ENCODE assay signal across 9 cellular contexts in genomic region chr15:31339558-31339895, GRCh38. TPM values are rescaled to one million over a fixed set of nuclear protein-coding genes. Genes with fewer than 3 reads are reported as not detected.
DNase-seq lines count a peak whose midpoint lies in the region; FAIRE-seq and TF ChIP-seq lines count a peak whose summit lies in the region.
"Had no signal": no experiment of that assay in that cellular context is flagged by ENCODE, and none has a peak within 500 bp of the region (broad histone marks: within the 10 kb centered on the region; RNA-seq: fewer than 3 reads in every experiment).

No MANE protein-coding gene starts in this region.

- H3K4me2 ChIP-seq in astrocyte (ENCODE audit: low read length): peak overlapping the region; percentile 74

- H3K9me3 ChIP-seq in astrocyte (ENCODE audit: insufficient read depth, low read depth, low read length) (no peaks in the 10 kb centered on the region), mucosa of rectum (ENCODE audit: control insufficient read depth in 2 of 2, low read length in 2 of 2) (no peaks in the 10 kb centered on the region), tibial nerve (no peaks in the 10 kb centered on the region)

- CTCF ChIA-PET in activated naive CD4-positive, alpha-beta T cell treated with anti-CD3 and anti-CD28 coated beads for 36 hours (lab: Charles Lee): interaction anchor here (1.1 kb wide), 1 partner anchor 13 kb away, joined by 3 read pairs; the partner anchor contains the start of gene KLF13

- H3K27ac Mint-ChIP-seq in activated naive CD4-positive, alpha-beta T cell treated with anti-CD3 and anti-CD28 coated beads for 36 hours: peak overlapping the region; percentile 85
- no peak overlapping the region for H3K27ac Mint-ChIP-seq in astrocyte (ENCODE audit: unreplicated experiment)

- no peak overlapping the region for H3K4me3 Mint-ChIP-seq in activated naive CD4-positive, alpha-beta T cell treated with anti-CD3 and anti-CD28 coated beads for 36 hours
- H3K4me3 Mint-ChIP-seq in astrocyte (ENCODE audit: unreplicated experiment): no peak overlapping the region

- no peaks in the 10 kb centered on the region for H3K27me3 ChIP-seq in astrocyte (ENCODE audit: insufficient read depth, low read length)
- no peaks in the 10 kb centered on the region for H3K27me3 ChIP-seq in mucosa of rectum (ENCODE audit: control insufficient read depth in 2 of 2, insufficient read depth in 2 of 2, low read length in 2 of 2)
- no peaks in the 10 kb centered on the region for H3K27me3 ChIP-seq in tibial nerve
- no peaks in the 10 kb centered on the region for H3K27me3 ChIP-seq in H7 (ENCODE audit: control insufficient read depth, insufficient read depth, low read length)

- H3K9me3 Mint-ChIP-seq in activated naive CD4-positive, alpha-beta T cell treated with anti-CD3 and anti-CD28 coated beads for 36 hours: no peaks in the 10 kb centered on the region
- H3K9me3 Mint-ChIP-seq in astrocyte (ENCODE audit: unreplicated experiment): peaks cover 2% of the 10 kb centered on the region

- H3K36me3 Mint-ChIP-seq in activated naive CD4-positive, alpha-beta T cell treated with anti-CD3 and anti-CD28 coated beads for 36 hours (ENCODE audit: low read depth): no peaks in the 10 kb centered on the region
- peaks cover 2% of the 10 kb centered on the region for H3K36me3 Mint-ChIP-seq in astrocyte (ENCODE audit: low read depth, unreplicated experiment)

- H3K4me1 Mint-ChIP-seq in activated naive CD4-positive, alpha-beta T cell treated with anti-CD3 and anti-CD28 coated beads for 36 hours (ENCODE audit: low read depth): peaks cover 100% of the 10 kb centered on the region
- peaks cover 8% of the 10 kb centered on the region for H3K4me1 Mint-ChIP-seq in astrocyte (ENCODE audit: low read depth, unreplicated experiment)

- TF ChIP-seq CTCF in astrocyte (IDR thresholded peaks at IDR 0.05; ENCODE audit: insufficient read depth, low read depth, low read length) (no peak), tibial nerve (IDR thresholded peaks at IDR 0.05) (no peak)

- H3K79me2 ChIP-seq in astrocyte (ENCODE audit: insufficient read depth, low read length): peaks cover 93% of the 10 kb centered on the region

- 76 to 91% methylated on average over 10 of the region's 10 CpGs for WGBS in tibial nerve, 2 donors

- no peak for TF ChIP-seq POLR2A in tibial nerve (IDR thresholded peaks at IDR 0.05)

- FAIRE-seq in astrocyte (lab: Jason Lieb, UNC): no peak

- DNase-seq in activated naive CD4-positive, alpha-beta T cell treated with anti-CD3 and anti-CD28 coated beads for 36 hours: no peak
- no peak for DNase-seq in activated naive CD4-positive, alpha-beta T cell treated with anti-CD3 and anti-CD28 coated beads, Interleukin-2, amount 50 U/mL, for 16 hours
- no peak for DNase-seq in astrocyte (ENCODE audit: low read depth)
- no peak for DNase-seq in tibial nerve (ENCODE audit: low spot score in 2 of 2)
- DNase-seq in iPS-NIHi7 (ENCODE audit: extremely low spot score): no peak
- no peak for DNase-seq in activated effector memory CD4-positive, alpha-beta T cell treated with Interleukin-2 at 50 U/mL for 16 hours
- no peak for DNase-seq in H7
- DNase-seq: MM.1S had no signal

- H4K20me1 ChIP-seq in astrocyte (ENCODE audit: insufficient read depth, low read length): peaks cover 94% of the 10 kb centered on the region

- H3K36me3 ChIP-seq in astrocyte (ENCODE audit: insufficient read depth, low read length): no peaks in the 10 kb centered on the region
- H3K36me3 ChIP-seq in mucosa of rectum (ENCODE audit: control insufficient read depth in 2 of 2, insufficient read depth in 2 of 2, low read length in 2 of 2): no peaks in the 10 kb centered on the region
- H3K36me3 ChIP-seq in tibial nerve: no peaks in the 10 kb centered on the region
- H3K36me3 ChIP-seq in H7 (replicated peaks; ENCODE audit: control insufficient read depth, insufficient read depth, low read length): no peaks in the 10 kb centered on the region; the same call in 1 of the 2 replicates

- H3K27ac ChIP-seq in astrocyte (ENCODE audit: low read depth, low read length): peak overlapping the region; percentile 78
- peak overlapping the region; percentile 52 to 62 for H3K27ac ChIP-seq in mucosa of rectum (ENCODE audit: low read depth in 2 of 2, low read length in 2 of 2)
- peak overlapping the region; percentile 60 to 100 (median 83) for H3K27ac ChIP-seq in tibial nerve

- no peak for TF ChIP-seq EP300 in tibial nerve (IDR thresholded peaks at IDR 0.05)

- no peak overlapping the region for H2AFZ ChIP-seq in astrocyte (ENCODE audit: low read depth, low read length)

- H3K4me1 ChIP-seq in astrocyte (ENCODE audit: insufficient read depth, low read length): peaks cover 21% of the 10 kb centered on the region
- H3K4me1 ChIP-seq in mucosa of rectum (ENCODE audit: control insufficient read depth in 2 of 2, insufficient read depth in 2 of 2, low read length in 2 of 2): peaks cover 83 to 86% of the 10 kb centered on the region in 2 donors
- peaks cover 5 to 100% (median 96%) of the 10 kb centered on the region in 4 donors for H3K4me1 ChIP-seq in tibial nerve

- intact Hi-C loops in activated naive CD4-positive, alpha-beta T cell treated with anti-CD3 and anti-CD28 coated beads for 36 hours (cut with micrococcal nuclease): no loop called here

- H3K9ac ChIP-seq in astrocyte (ENCODE audit: low read length) (peak overlapping the region; percentile 23), mucosa of rectum (ENCODE audit: low read depth in 1 of 2, low read length in 2 of 2) (peak overlapping the region in 1 of 2 donors; percentile 26)

- H3K27me3 Mint-ChIP-seq in activated naive CD4-positive, alpha-beta T cell treated with anti-CD3 and anti-CD28 coated beads for 36 hours (ENCODE audit: low read depth): no peaks in the 10 kb centered on the region
- H3K27me3 Mint-ChIP-seq in astrocyte (ENCODE audit: low read depth, unreplicated experiment): no peaks in the 10 kb centered on the region

- H3K4me3 ChIP-seq in astrocyte (ENCODE audit: insufficient read depth, low read depth, low read length) (no peak overlapping the region), mucosa of rectum (ENCODE audit: low read length in 2 of 2) (no peak overlapping the region), tibial nerve (no peak overlapping the region), H7 (ENCODE audit: insufficient read depth, low read depth, low read length) (no peak overlapping the region)

RNA-seq across cellular contexts. Expression of gene KLF13, which starts 12.9 kb away (rescaled TPM):
- total RNA-seq in activated naive CD4-positive, alpha-beta T cell treated with anti-CD3 and anti-CD28 coated beads for 36 hours: 100 to 1,000 TPM; 115 to 121 TPM
- 31.0 and 33.6 TPM in 2 replicates for total RNA-seq in astrocyte
- total RNA-seq in tibial nerve: 10 to 100 TPM; 61.2 to 77.9 (median 75.1) TPM
- total RNA-seq in H7 (2014; rRNA removed; shearing (Covaris generic)): 29.5 and 36.5 TPM in 2 replicates
